In genomic region chr10:107004362-107004761, GRCh38 we compare ENCODE assay signal across 11 cellular contexts.
"Had no signal": no experiment of that assay in that cellular context is flagged by ENCODE, and none has a peak within 500 bp of the region (broad histone marks: within the 10 kb centered on the region; RNA-seq: fewer than 3 reads in every experiment).

No MANE protein-coding gene starts in this region.

- H3K4me1 ChIP-seq: HAP-1 had no signal

- H3K9me3 Mint-ChIP-seq: GM23338 had no signal

- ATAC-seq: GM23338, HCT116 had no signal

- H3K27ac ChIP-seq: GM23248 had no signal

- H3K4me3 Mint-ChIP-seq: GM23338, H9, HFFc6 had no signal

- H2AFZ ChIP-seq: GM23248, GM23338 had no signal

- H3K9me3 ChIP-seq: HAP-1 had no signal

- H3K36me3 ChIP-seq: HAP-1 had no signal

- H3K9ac ChIP-seq: GM23248 had no signal

- H3K4me1 Mint-ChIP-seq: GM23338 had no signal

- FAIRE-seq: H1, H54 had no signal

- H3K4me3 ChIP-seq: GM23248, GM23338, HAP-1 had no signal

- H3K4me2 ChIP-seq: GM23338 had no signal

- DNase-seq: GM23248, GOT3, H7, H9, HCEC 1CT, HFFc6 had no signal

- H3K27ac Mint-ChIP-seq: GM23338, HFFc6 had no signal
